In genomic region chr1:53573522-53573921, GRCh38 we compare ENCODE assay signal across 25 cellular contexts.
DNase-seq lines count a peak whose midpoint lies in the region; ATAC-seq, FAIRE-seq and TF ChIP-seq lines count a peak whose summit lies in the region.
"Had no signal": no experiment of that assay in that cellular context is flagged by ENCODE, and none has a peak within 500 bp of the region (broad histone marks: within the 10 kb centered on the region; RNA-seq: fewer than 3 reads in every experiment).

No MANE protein-coding gene starts in this region.

- H3K14ac ChIP-seq in H1 (ENCODE audit: insufficient read length) (no peak overlapping the region), trophoblast cell (ENCODE audit: low read length) (no peak overlapping the region)

- H2AFZ ChIP-seq in H1 (ENCODE audit: low read length) (no peak overlapping the region), trophoblast cell (ENCODE audit: insufficient read depth, low read length, poor library complexity) (no peak overlapping the region)
- H2AFZ ChIP-seq: hepatocyte, PC-9 had no signal

- H4K12ac ChIP-seq in trophoblast cell (ENCODE audit: low read depth, low read length): no peak overlapping the region

- H2AK5ac ChIP-seq in H1 (ENCODE audit: low read depth, low read length) (no peak overlapping the region; the same call in 1 of the 2 replicates), trophoblast cell (ENCODE audit: low read length) (no peak overlapping the region)

- H3K4me1 ChIP-seq in H1 (replicated peaks in 1 of 4; ENCODE audit: control insufficient read depth in 3 of 4, insufficient read depth in 4 of 4, low read length in 3 of 4) (peaks cover 0 to 12% (median 6%) of the 10 kb centered on the region in 4 experiments; a peak in 5 of 7 replicates), trophoblast cell (ENCODE audit: control insufficient read depth in 1 of 2, insufficient read depth in 2 of 2, low read length in 2 of 2) (peaks cover 0 to 6% of the 10 kb centered on the region in 2 experiments)
- H3K4me1 ChIP-seq: lower lobe of right lung had no signal

- no peak overlapping the region for H2BK20ac ChIP-seq in H1 (ENCODE audit: low read length)

- H2BK120ac ChIP-seq in H1 (replicated peaks; ENCODE audit: low read depth, low read length) (no peak overlapping the region), trophoblast cell (ENCODE audit: insufficient read depth, low read length, poor library complexity) (no peak overlapping the region)

- no peak overlapping the region for H3K4me2 ChIP-seq in H1 (ENCODE audit: insufficient read depth in 1 of 2, low read depth in 2 of 2, low read length in 2 of 2)
- no peak overlapping the region for H3K4me2 ChIP-seq in trophoblast cell (ENCODE audit: low read length)
- H3K4me2 ChIP-seq: hepatocyte had no signal

- H4K8ac ChIP-seq in H1 (ENCODE audit: extremely low read depth, insufficient read depth, low read length) (no peak overlapping the region), trophoblast cell (ENCODE audit: low read depth, low read length) (no peak overlapping the region)

- no peak overlapping the region for H3K4me3 ChIP-seq in H1 (ENCODE audit: extremely low read depth in 1 of 4, insufficient read depth in 2 of 4, low read depth in 3 of 4, low read length in 4 of 4)
- H3K4me3 ChIP-seq in trophoblast cell (ENCODE audit: low read depth, low read length): no peak overlapping the region
- H3K4me3 ChIP-seq: gastrocnemius medialis, hepatocyte, lower lobe of right lung, ovary, PC-9, thoracic aorta had no signal

- H3K23ac ChIP-seq in H1 (ENCODE audit: insufficient read length) (peak overlapping the region; percentile 27), trophoblast cell (ENCODE audit: low read length) (peak overlapping the region; percentile 28)

- no peak overlapping the region for H4K5ac ChIP-seq in H1 (ENCODE audit: insufficient read length, low read depth, low read length)

- CTCF ChIA-PET in H1 (lab: Charles Lee; ENCODE audit: partially characterized antibody): interaction anchor here (0.9 to 13.2 kb wide), 12 partner anchors 9 to 189 kb away, joined by 3 to 175 read pairs (median 4); no protein-coding TSS in a partner anchor

- no peak for DNase-seq in activated naive CD8-positive, alpha-beta T cell treated with anti-CD3 and anti-CD28 coated beads, Interleukin-2, amount 10 ng/mL, durations not matched to agents 7 days and 5 days
- no peak for DNase-seq in activated naive CD8-positive, alpha-beta T cell treated with anti-CD3 and anti-CD28 coated beads for 36 hours
- DNase-seq in H1 (ENCODE audit: low read depth in 1 of 2, low spot score in 2 of 2) (no peak), trophoblast cell (no peak), D341Med (ENCODE audit: low spot score) (no peak)
- DNase-seq in stimulated activated naive CD8-positive, alpha-beta T cell treated with anti-CD3 and anti-CD28 coated beads, Interleukin-15, Interleukin-2, amounts not matched to agents 100 U/mL and 50 U/mL, for 24 hours: no peak
- DNase-seq: activated CD4-positive, alpha-beta memory T cell treated with anti-CD3 and anti-CD28 coated beads for 36 hours; activated CD4-positive, alpha-beta T cell treated with anti-CD3 and anti-CD28 coated beads for 1 hour; activated naive CD4-positive, alpha-beta T cell treated with Interleukin-2 at 50 U/mL for 16 hours; gastrocnemius medialis; lower lobe of right lung; naive thymus-derived CD8-positive, alpha-beta T cell; NCI-H2107; retina; small intestine; stimulated activated naive CD4-positive, alpha-beta T cell treated with Interleukin-2 at 50 U/mL for 16 hours had no signal

- peaks cover 23% of the 10 kb centered on the region for H3K27me3 Mint-ChIP-seq in activated naive CD8-positive, alpha-beta T cell treated with anti-CD3 and anti-CD28 coated beads, Interleukin-2, amount 10 ng/mL, durations not matched to agents 7 days and 5 days
- H3K27me3 Mint-ChIP-seq in activated naive CD8-positive, alpha-beta T cell treated with anti-CD3 and anti-CD28 coated beads for 36 hours: peaks cover 8% of the 10 kb centered on the region

- no peak for TF ChIP-seq POLR2A in H1 (IDR thresholded peaks at IDR 0.05; ENCODE audit: control extremely low read depth in 1 of 2, low read depth in 2 of 2, low read length in 2 of 2)

- H3K27me3 ChIP-seq in H1 (replicated peaks in 1 of 4; ENCODE audit: control insufficient read depth in 3 of 4, extremely low read depth in 1 of 4, insufficient read depth in 3 of 4, low read length in 3 of 4): no peaks in the 10 kb centered on the region
- H3K27me3 ChIP-seq in trophoblast cell (ENCODE audit: insufficient read depth, low read length): no peaks in the 10 kb centered on the region
- H3K27me3 ChIP-seq: gastrocnemius medialis, hepatocyte, ovary had no signal

- peak overlapping the region; percentile 2 for H3K27ac Mint-ChIP-seq in activated naive CD8-positive, alpha-beta T cell treated with anti-CD3 and anti-CD28 coated beads, Interleukin-2, amount 10 ng/mL, durations not matched to agents 7 days and 5 days
- no peak overlapping the region for H3K27ac Mint-ChIP-seq in activated naive CD8-positive, alpha-beta T cell treated with anti-CD3 and anti-CD28 coated beads for 36 hours
- H3K27ac Mint-ChIP-seq: activated CD4-positive, alpha-beta memory T cell treated with anti-CD3 and anti-CD28 coated beads for 36 hours; IgD-negative memory B cell; naive thymus-derived CD8-positive, alpha-beta T cell; T-helper 1 cell treated with Interleukin-12 subunit alpha and Interleukin-12 subunit beta and Interleukin-4 antibody, amounts not matched to agents 30 μg/mL and 1 μg/mL, for 36 hours had no signal

- H3K4ac ChIP-seq in H1 (replicated peaks; ENCODE audit: insufficient read length, low read depth, low read length) (no peak overlapping the region), trophoblast cell (ENCODE audit: low read depth, low read length) (no peak overlapping the region)

- no peak overlapping the region for H3K4me3 Mint-ChIP-seq in activated naive CD8-positive, alpha-beta T cell treated with anti-CD3 and anti-CD28 coated beads, Interleukin-2, amount 10 ng/mL, durations not matched to agents 7 days and 5 days
- no peak overlapping the region for H3K4me3 Mint-ChIP-seq in activated naive CD8-positive, alpha-beta T cell treated with anti-CD3 and anti-CD28 coated beads for 36 hours
- H3K4me3 Mint-ChIP-seq: activated CD4-positive, alpha-beta memory T cell treated with anti-CD3 and anti-CD28 coated beads for 36 hours; naive thymus-derived CD8-positive, alpha-beta T cell; T-helper 1 cell treated with Interleukin-12 subunit alpha and Interleukin-12 subunit beta and Interleukin-4 antibody, amounts not matched to agents 30 μg/mL and 1 μg/mL, for 36 hours had no signal

- POLR2A ChIA-PET in activated naive CD8-positive, alpha-beta T cell treated with anti-CD3 and anti-CD28 coated beads, Interleukin-2, amount 10 ng/mL, durations not matched to agents 7 days and 5 days (lab: Charles Lee): no interaction called here
- POLR2A ChIA-PET in H1 (lab: Charles Lee; ENCODE audit: partially characterized antibody): no interaction called here

- H2BK5ac ChIP-seq in H1 (ENCODE audit: low read depth, low read length) (no peak overlapping the region), trophoblast cell (ENCODE audit: low read depth, low read length, poor library complexity) (no peak overlapping the region)

- no peak for TF ChIP-seq EP300 in H1 (IDR thresholded peaks at IDR 0.05; ENCODE audit: borderline replicate concordance in 1 of 2, low read depth in 2 of 2, low read length in 2 of 2)

- H3K36me3 ChIP-seq in H1 (ENCODE audit: control insufficient read depth in 2 of 4, insufficient read depth in 4 of 4, low read length in 3 of 4) (no peaks in the 10 kb centered on the region), trophoblast cell (ENCODE audit: control insufficient read depth in 1 of 2, insufficient read depth in 2 of 2, low read length in 2 of 2) (no peaks in the 10 kb centered on the region)
- H3K36me3 ChIP-seq: gastrocnemius medialis, lower lobe of right lung, ovary, thoracic aorta had no signal

- FAIRE-seq in H1 (lab: Jason Lieb, UNC): no peak
- FAIRE-seq: small intestine had no signal

- no peak overlapping the region for H3K56ac ChIP-seq in H1 (replicated peaks; ENCODE audit: insufficient read length, low read depth, low read length)

- TF ChIP-seq CTCF in H1 (IDR thresholded peaks at IDR 0.05; ENCODE audit: control extremely low read depth in 1 of 3, insufficient read depth in 1 of 3, low read depth in 1 of 3, low read length in 3 of 3): no peak

- peaks cover 0 to 2% of the 10 kb centered on the region in 2 experiments for H4K20me1 ChIP-seq in H1 (replicated peaks in 1 of 2; ENCODE audit: control insufficient read depth in 1 of 2, insufficient read depth in 2 of 2, low read length in 2 of 2)

- H3K9ac ChIP-seq in H1 (replicated peaks in 1 of 4; ENCODE audit: extremely low read depth in 1 of 4, low read depth in 3 of 4, low read length in 3 of 4) (no peak overlapping the region; a peak in 1 of 7 replicates), trophoblast cell (ENCODE audit: low read length) (no peak overlapping the region)

- no peak for ATAC-seq in activated naive CD8-positive, alpha-beta T cell treated with anti-CD3 and anti-CD28 coated beads, Interleukin-2, amount 10 ng/mL, durations not matched to agents 7 days and 5 days (ENCODE audit: low read depth)
- no peak for ATAC-seq in HG03025 (IDR thresholded peaks at IDR 0.05; ENCODE audit: low FRiP score, unreplicated experiment)
- no peak for ATAC-seq in stimulated activated naive CD8-positive, alpha-beta T cell treated with anti-CD3 and anti-CD28 coated beads, Interleukin-15, Interleukin-2, amounts not matched to agents 100 U/mL and 50 U/mL, for 24 hours
- ATAC-seq: gastrocnemius medialis; HCT116; lower lobe of right lung; naive thymus-derived CD8-positive, alpha-beta T cell; Right ventricle myocardium inferior had no signal

- no peak overlapping the region for H3K27ac ChIP-seq in H1 (ENCODE audit: low read depth, low read length)
- no peak overlapping the region for H3K27ac ChIP-seq in trophoblast cell (ENCODE audit: low read depth, low read length)
- H3K27ac ChIP-seq: hepatocyte, lower lobe of right lung, ovary, thoracic aorta had no signal

- H3K23me2 ChIP-seq in H1 (ENCODE audit: low read depth, low read length): no peaks in the 10 kb centered on the region

- H3K18ac ChIP-seq in H1 (ENCODE audit: extremely low read depth, low read length) (no peak overlapping the region), trophoblast cell (ENCODE audit: low read length) (no peak overlapping the region)

- peaks cover 5% of the 10 kb centered on the region for H3K4me1 Mint-ChIP-seq in activated naive CD8-positive, alpha-beta T cell treated with anti-CD3 and anti-CD28 coated beads, Interleukin-2, amount 10 ng/mL, durations not matched to agents 7 days and 5 days
- H3K4me1 Mint-ChIP-seq in activated naive CD8-positive, alpha-beta T cell treated with anti-CD3 and anti-CD28 coated beads for 36 hours: peaks cover 3% of the 10 kb centered on the region
- H3K4me1 Mint-ChIP-seq: IgD-negative memory B cell had no signal

- peak overlapping the region; percentile 46 for H4K91ac ChIP-seq in H1 (replicated peaks; ENCODE audit: insufficient read length, low read length)
- no peak overlapping the region for H4K91ac ChIP-seq in trophoblast cell (ENCODE audit: low read depth, low read length)

- H3K36me3 Mint-ChIP-seq in activated naive CD8-positive, alpha-beta T cell treated with anti-CD3 and anti-CD28 coated beads, Interleukin-2, amount 10 ng/mL, durations not matched to agents 7 days and 5 days: no peaks in the 10 kb centered on the region
- no peaks in the 10 kb centered on the region for H3K36me3 Mint-ChIP-seq in activated naive CD8-positive, alpha-beta T cell treated with anti-CD3 and anti-CD28 coated beads for 36 hours
- H3K36me3 Mint-ChIP-seq: activated CD4-positive, alpha-beta memory T cell treated with anti-CD3 and anti-CD28 coated beads for 36 hours; IgD-negative memory B cell; naive thymus-derived CD8-positive, alpha-beta T cell had no signal

- peaks cover 4% of the 10 kb centered on the region for H3K9me3 Mint-ChIP-seq in activated naive CD8-positive, alpha-beta T cell treated with anti-CD3 and anti-CD28 coated beads, Interleukin-2, amount 10 ng/mL, durations not matched to agents 7 days and 5 days
- no peaks in the 10 kb centered on the region for H3K9me3 Mint-ChIP-seq in activated naive CD8-positive, alpha-beta T cell treated with anti-CD3 and anti-CD28 coated beads for 36 hours
- H3K9me3 Mint-ChIP-seq: activated CD4-positive, alpha-beta memory T cell treated with anti-CD3 and anti-CD28 coated beads for 36 hours; T-helper 1 cell treated with Interleukin-12 subunit alpha and Interleukin-12 subunit beta and Interleukin-4 antibody, amounts not matched to agents 30 μg/mL and 1 μg/mL, for 36 hours had no signal

- H2BK15ac ChIP-seq in H1 (ENCODE audit: low read length): no peak overlapping the region

- no peaks in the 10 kb centered on the region for H3K79me2 ChIP-seq in H1 (ENCODE audit: control insufficient read depth in 1 of 2, insufficient read depth in 2 of 2, low read length in 2 of 2)
- no peaks in the 10 kb centered on the region for H3K79me2 ChIP-seq in trophoblast cell (ENCODE audit: control insufficient read depth, insufficient read depth, low read length, poor library complexity)
- H3K79me2 ChIP-seq: hepatocyte had no signal

- WGBS in H1 (ENCODE audit: extremely low coverage in 1 of 2, insufficient coverage in 1 of 2, insufficient read length in 1 of 2, insufficient replicate concordance in 2 of 2, low coverage in 1 of 2, low lambda C conversion rate in 2 of 2, missing lambda C conversion rate in 1 of 2), 2 experiments: 93% methylated on average over 8 of the region's 8 CpGs; no CpG with 5 or more reads in 1 of the 2 experiments
- no CpG with 5 or more reads among the region's 8 CpGs for WGBS in trophoblast cell (ENCODE audit: extremely low coverage, insufficient coverage, insufficient read length)

- H3K79me1 ChIP-seq in H1 (ENCODE audit: low read depth, low read length) (no peaks in the 10 kb centered on the region), trophoblast cell (ENCODE audit: low read length) (no peaks in the 10 kb centered on the region)

- H3K9me3 ChIP-seq in H1 (ENCODE audit: insufficient read depth in 2 of 2, low read depth in 1 of 2, low read length in 1 of 2): no peaks in the 10 kb centered on the region
- H3K9me3 ChIP-seq in trophoblast cell (ENCODE audit: insufficient read depth, low read depth, low read length): no peaks in the 10 kb centered on the region
- H3K9me3 ChIP-seq: gastrocnemius medialis, lower lobe of right lung, ovary, thoracic aorta had no signal

- H2BK12ac ChIP-seq in H1 (ENCODE audit: low read depth, low read length) (peak overlapping the region; percentile 10; the same call in 1 of the 2 replicates), trophoblast cell (ENCODE audit: low read length) (no peak overlapping the region)

- no peak for TF ChIP-seq RAD21 in H1 (IDR thresholded peaks at IDR 0.05 in 1 of 2, conservative IDR thresholded peaks at IDR 0.05 in 1 of 2; ENCODE audit: low read depth in 2 of 2, low read length in 2 of 2)
